ENCODE assay signal across 30 cellular contexts in genomic region chr3:85077018-85077417, GRCh38.
"Had no signal": no experiment of that assay in that cellular context is flagged by ENCODE, and none has a peak within 500 bp of the region (broad histone marks: within the 10 kb centered on the region; RNA-seq: fewer than 3 reads in every experiment).

No MANE protein-coding gene starts in this region.

- H3K27me3 ChIP-seq: adrenal gland, ascending aorta, body of pancreas, brain microvascular endothelial cell, breast epithelium, cardiac muscle cell had no signal

- DNase-seq: activated effector memory CD4-positive, alpha-beta T cell treated with anti-CD3 and anti-CD28 coated beads, Interleukin-2, amount 50 U/mL, for 16 hours; activated effector memory CD4-positive, alpha-beta T cell treated with Interleukin-2 at 50 U/mL for 16 hours; activated gamma-delta T cell; activated gamma-delta T cell treated with Interleukin-2 at 50 U/mL for 16 hours; activated naive CD4-positive, alpha-beta T cell; activated naive CD4-positive, alpha-beta T cell treated with anti-CD3 and anti-CD28 coated beads for 36 hours; activated naive CD4-positive, alpha-beta T cell treated with anti-CD3 and anti-CD28 coated beads, Interleukin-2, amount 10 ng/mL, durations not matched to agents 7 days and 5 days; activated naive CD4-positive, alpha-beta T cell treated with anti-CD3 and anti-CD28 coated beads, Interleukin-2, amount 50 U/mL, for 16 hours; activated naive CD4-positive, alpha-beta T cell treated with Interleukin-2 at 50 U/mL for 16 hours; activated naive CD8-positive, alpha-beta T cell treated with anti-CD3 and anti-CD28 coated beads for 36 hours; activated naive CD8-positive, alpha-beta T cell treated with anti-CD3 and anti-CD28 coated beads, Interleukin-2, amount 10 ng/mL, durations not matched to agents 7 days and 5 days; activated naive CD8-positive, alpha-beta T cell treated with anti-CD3 and anti-CD28 coated beads, Interleukin-2, amount 50 U/mL, for 24 hours; activated T-cell treated with anti-CD3 and anti-CD28 coated beads, Interleukin-2, amount 50 U/mL, for 4 hours; activated T-cell treated with anti-CD3 and anti-CD28 coated beads, Interleukin-2, amount 50 U/mL, for 48 hours; activated T-cell treated with anti-CD3 and anti-CD28 coated beads, Interleukin-2, amount 50 U/mL, for 72 hours; adrenal gland; amniotic stem cell; amygdala; anterior cingulate cortex; aorta; body of pancreas; brain microvascular endothelial cell; caudate nucleus; central memory CD4-positive, alpha-beta T cell; cerebellar nuclear complex had no signal

- ATAC-seq: activated naive CD4-positive, alpha-beta T cell treated with anti-CD3 and anti-CD28 coated beads, Interleukin-2, amount 50 U/mL, for 72 hours; activated naive CD8-positive, alpha-beta T cell treated with anti-CD3 and anti-CD28 coated beads, Interleukin-2, amount 50 U/mL, for 24 hours; activated T-cell treated with anti-CD3 and anti-CD28 coated beads, Interleukin-2, amount 50 U/mL, for 4 hours; activated T-cell treated with anti-CD3 and anti-CD28 coated beads, Interleukin-2, amount 50 U/mL, for 72 hours; activated T-helper 17 cell treated with anti-CD3 and anti-CD28 coated beads, Interleukin-2, amount 50 U/mL, for 72 hours; body of pancreas had no signal

- H3K4me1 ChIP-seq: adrenal gland, ascending aorta, body of pancreas, breast epithelium had no signal

- H3K9me3 ChIP-seq: adrenal gland, ascending aorta, body of pancreas, breast epithelium had no signal

- H3K36me3 ChIP-seq: adrenal gland, ascending aorta, brain microvascular endothelial cell, breast epithelium, cardiac muscle cell had no signal

- H3K4me3 ChIP-seq: adrenal gland, ascending aorta, body of pancreas, breast epithelium, cardiac muscle cell had no signal

- H3K27ac ChIP-seq: adrenal gland, ascending aorta, body of pancreas, brain microvascular endothelial cell, breast epithelium, cardiac muscle cell had no signal
